ENCODE assay signal across 9 cellular contexts in genomic region chr9:129822825-129823162, GRCh38. TPM values are rescaled to one million over a fixed set of nuclear protein-coding genes. Genes with fewer than 3 reads are reported as not detected.
DNase-seq lines count a peak whose midpoint lies in the region; ATAC-seq and TF ChIP-seq lines count a peak whose summit lies in the region.
"Had no signal": no experiment of that assay in that cellular context is flagged by ENCODE, and none has a peak within 500 bp of the region (broad histone marks: within the 10 kb centered on the region; RNA-seq: fewer than 3 reads in every experiment).

No MANE protein-coding gene starts in this region.

- peak overlapping the region; percentile 87 for H3K4me2 ChIP-seq in parathyroid adenoma (ENCODE audit: low read length)

- no peaks in the 10 kb centered on the region for H3K9me3 ChIP-seq in esophagus squamous epithelium
- no peaks in the 10 kb centered on the region for H3K9me3 ChIP-seq in parathyroid adenoma (ENCODE audit: control insufficient read depth, low read length)

- POLR2A ChIA-PET in RWPE1 (lab: Yijun Ruan, JAX; ENCODE audit: low non-redundant PET): no interaction called here

- 0 to 62% methylated on average over 1 to 11 of the region's 11 CpGs for WGBS in esophagus squamous epithelium, 2 donors

- no peak overlapping the region for H2AFZ ChIP-seq in parathyroid adenoma

- H3K79me2 ChIP-seq in parathyroid adenoma: no peaks in the 10 kb centered on the region

- H3K9ac ChIP-seq in parathyroid adenoma: no peak overlapping the region

- ATAC-seq in HG03039 (IDR thresholded peaks at IDR 0.05; ENCODE audit: unreplicated experiment): no peak

- intact Hi-C loops in esophagus squamous epithelium (cut with DNase I): no loop called here

- H3K27ac ChIP-seq in RWPE1 (peak overlapping the region; percentile 82), esophagus squamous epithelium (peak overlapping the region; percentile 84 to 92 (median 90)), parathyroid adenoma (no peak overlapping the region)

- H3K4me1 ChIP-seq in esophagus squamous epithelium (peaks cover 7 to 12% (median 9%) of the 10 kb centered on the region in 3 donors), parathyroid adenoma (no peaks in the 10 kb centered on the region)

- no peak for DNase-seq in RWPE1 (ENCODE audit: low spot score)
- no peak for DNase-seq in esophagus squamous epithelium (lab: John Stamatoyannopoulos, UW)
- DNase-seq in NCI-H774 (lab: John Stamatoyannopoulos, UW): no peak
- no peak for DNase-seq in dermis blood vessel endothelial cell
- DNase-seq in NCI-H1092 (lab: John Stamatoyannopoulos, UW): no peak
- DNase-seq: activated gamma-delta T cell had no signal

- peak overlapping the region; percentile 77 for H3K4me3 ChIP-seq in GM08714 (ENCODE audit: low read length)
- peak overlapping the region; percentile 93 to 99 (median 96) for H3K4me3 ChIP-seq in esophagus squamous epithelium
- peak overlapping the region; percentile 45 for H3K4me3 ChIP-seq in parathyroid adenoma (ENCODE audit: low read depth, low read length)

- H3K36me3 ChIP-seq in esophagus squamous epithelium (peaks cover 7 to 64% (median 21%) of the 10 kb centered on the region in 3 donors), parathyroid adenoma (ENCODE audit: control insufficient read depth, insufficient read depth, low read length) (no peaks in the 10 kb centered on the region)

- CTCF ChIA-PET in RWPE1 (lab: Yijun Ruan, JAX): interaction anchor here (2.1 kb wide), 1 partner anchor 85 kb away, joined by 6 read pairs; no protein-coding TSS in a partner anchor

- TF ChIP-seq POLR2A in esophagus squamous epithelium (IDR thresholded peaks at IDR 0.05): no peak

- TF ChIP-seq CTCF in RWPE1 (conservative IDR thresholded peaks at IDR 0.05; ENCODE audit: low read depth): no peak
- TF ChIP-seq CTCF in esophagus squamous epithelium (IDR thresholded peaks at IDR 0.05): no peak
- TF ChIP-seq CTCF in parathyroid adenoma (IDR thresholded peaks at IDR 0.05): no peak

- H3K27me3 ChIP-seq in esophagus squamous epithelium (no peaks in the 10 kb centered on the region), parathyroid adenoma (ENCODE audit: control insufficient read depth, insufficient read depth, low read length) (no peaks in the 10 kb centered on the region)

RNA-seq across cellular contexts. Expression of gene TOR1A, which starts 1.1 kb away (rescaled TPM):
- total RNA-seq in esophagus squamous epithelium (10 to 100 TPM; 11.3 to 34.7 (median 24.8) TPM), dermis blood vessel endothelial cell (38.0 and 38.8 TPM in 2 replicates)

RNA-seq across cellular contexts. Expression of gene C9orf78, which starts 12.3 kb away (rescaled TPM):
- total RNA-seq in esophagus squamous epithelium (10 to 100 TPM; 31.2 to 92.3 (median 51.5) TPM), dermis blood vessel endothelial cell (37.4 and 49.5 TPM in 2 replicates)

RNA-seq across cellular contexts. Expression of gene USP20, which starts 12.5 kb away (rescaled TPM):
- total RNA-seq in esophagus squamous epithelium: 10 to 100 TPM; 12.3 to 19.7 (median 13.6) TPM
- total RNA-seq in dermis blood vessel endothelial cell: 8.7 and 11.2 TPM in 2 replicates

RNA-seq across cellular contexts. Expression of gene TOR1B, which starts 19.8 kb away (rescaled TPM):
- total RNA-seq in esophagus squamous epithelium (10 to 100 TPM; 16.1 to 17.3 (median 17.0) TPM), dermis blood vessel endothelial cell (33.5 and 34.6 TPM in 2 replicates)

Comparison
In these comparisons a context has a peak if more than half of its experiments do, and no peak if none do; other contexts are left out.
1. H3K4me3 ChIP-seq: peak in every context shown above with its lines; median percentile 96 in esophagus squamous epithelium; 77 in GM08714; 45 in parathyroid adenoma.